ENCODE assay signal across 12 cellular contexts in the genomic region with DNA sequence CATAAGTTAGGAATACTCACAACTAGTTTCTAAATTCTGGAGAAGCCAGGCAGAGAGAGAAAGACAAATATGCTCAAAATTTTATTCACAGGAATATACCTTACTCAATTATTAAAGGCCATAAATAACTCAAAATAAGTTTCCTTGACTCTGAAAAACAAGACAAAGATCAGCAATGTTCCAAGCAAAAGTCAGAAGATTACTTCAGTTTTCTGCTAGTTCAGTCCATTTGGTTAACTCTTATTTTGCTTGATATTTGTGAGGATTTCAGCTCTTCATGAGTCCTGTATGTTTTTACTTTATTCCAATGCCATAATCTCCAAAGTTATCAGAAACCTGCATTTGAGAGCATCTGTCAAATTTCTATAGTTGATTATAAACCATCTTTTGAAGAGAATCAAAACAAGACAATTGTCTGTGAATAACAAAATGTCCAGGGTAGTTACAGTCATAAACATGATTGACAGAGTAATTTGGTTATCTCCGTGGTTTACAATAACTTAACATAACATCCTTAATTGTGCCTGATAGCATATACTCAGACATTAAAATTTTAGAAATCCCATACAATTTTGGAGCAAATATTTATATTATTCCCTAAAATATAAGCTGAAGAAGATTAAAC. TPM values are rescaled to one million over a fixed set of nuclear protein-coding genes. Genes with fewer than 3 reads are reported as not detected.
"Had no signal": no experiment of that assay in that cellular context is flagged by ENCODE, and none has a peak within 500 bp of the region (broad histone marks: within the 10 kb centered on the region; RNA-seq: fewer than 3 reads in every experiment).

No MANE protein-coding gene starts in this region.

- DNase-seq: IMR-90, Karpas-422, Kasumi-1, KBM-7, KG1 had no signal

- H3K27ac ChIP-seq: HL-60, KMS-11 had no signal

- H3K4me2 ChIP-seq: KMS-11 had no signal

- H3K9ac ChIP-seq: KMS-11 had no signal

- ATAC-seq: HepG2 had no signal

- FAIRE-seq: HepG2, HTR-8/SVneo had no signal

RNA-seq across cellular contexts. Expression of a gene that starts 17.1 kb away (rescaled TPM):
- total RNA-seq: HepG2, HT-29, HT1080, IMR-90 had no signal
- polyA plus RNA-seq: HepG2, IgD-negative memory B cell, IMR-90 had no signal
